Comparison of ENCODE assay signal across 8 cellular contexts in the genomic region with DNA sequence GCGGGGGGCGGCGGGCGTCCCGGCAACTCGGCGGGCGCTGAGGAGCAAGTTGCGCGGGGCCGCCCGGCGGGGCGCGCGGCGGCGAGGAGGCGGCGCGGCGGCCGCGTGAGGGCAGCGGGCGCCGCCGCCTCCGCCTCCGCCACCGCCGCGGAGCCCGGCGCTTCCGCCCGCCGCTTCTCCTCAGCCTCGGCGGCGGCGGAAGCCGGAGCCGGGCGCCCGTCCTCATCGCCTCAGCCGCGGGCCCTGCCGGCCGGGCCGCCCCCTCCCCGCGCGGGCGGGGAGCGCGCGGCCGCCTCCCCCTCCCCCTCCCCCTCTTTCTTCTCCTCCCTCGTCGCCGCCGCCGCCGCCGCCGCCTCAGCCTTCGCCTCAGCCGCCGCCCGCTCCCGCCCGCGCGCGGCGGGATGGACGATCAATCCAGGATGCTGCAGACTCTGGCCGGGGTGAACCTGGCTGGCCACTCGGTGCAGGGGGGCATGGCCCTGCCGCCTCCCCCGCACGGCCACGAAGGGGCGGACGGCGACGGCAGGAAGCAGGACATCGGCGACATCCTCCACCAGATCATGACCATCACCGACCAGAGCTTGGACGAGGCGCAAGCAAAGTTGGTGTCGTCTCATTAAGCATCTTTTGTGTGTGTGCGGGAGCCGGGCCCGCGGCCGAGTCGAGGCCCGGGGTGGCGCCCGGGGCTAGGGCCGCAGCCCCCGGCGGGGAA. TPM values are rescaled to one million over a fixed set of nuclear protein-coding genes. Genes with fewer than 3 reads are reported as not detected.
DNase-seq lines count a peak whose midpoint lies in the region; ATAC-seq lines count a peak whose summit lies in the region.

TSS of gene PBX3 (plus strand) at position 321 of the 712 bp plus-strand sequence.

- ATAC-seq in HG02610 (IDR thresholded peaks at IDR 0.05; ENCODE audit: unreplicated experiment) = peak; percentile 14

- peak within 1 kb of the TSS; percentile 71 to 88 (median 77) for H3K9ac ChIP-seq in subcutaneous abdominal adipose tissue (ENCODE audit: low read length in 5 of 5)

- H3K9me3 ChIP-seq in esophagus (ENCODE audit: control insufficient read depth in 2 of 2, insufficient read depth in 1 of 2, low read depth in 1 of 2, low read length in 1 of 2) = no peaks in the 10 kb centered on the region
- no peaks in the 10 kb centered on the region for H3K9me3 ChIP-seq in muscle layer of duodenum (ENCODE audit: control insufficient read depth in 1 of 2, low read length in 2 of 2)
- no peaks in the 10 kb centered on the region for H3K9me3 ChIP-seq in subcutaneous abdominal adipose tissue (ENCODE audit: control insufficient read depth in 5 of 5, low read length in 5 of 5)

- DNase-seq in DMS 273 (lab: John Stamatoyannopoulos, UW; ENCODE audit: unreplicated experiment) (peak; percentile 84), DMS 273 treated with DMSO at 0.1 percent for 48 hours (lab: John Stamatoyannopoulos, UW) (no peak), NCI-H510A treated with DMSO at 0.1 percent for 48 hours (lab: John Stamatoyannopoulos, UW) (peak; percentile 35), activated T-cell treated with anti-CD3 and anti-CD28 coated beads for 24 hours (ENCODE audit: low read depth) (peak; percentile 30)

- H3K27me3 ChIP-seq in esophagus (ENCODE audit: control insufficient read depth in 1 of 2, insufficient read depth in 2 of 2, low read length in 2 of 2) (no peaks in the 10 kb centered on the region), muscle layer of duodenum (ENCODE audit: low read depth, low read length) (no peaks in the 10 kb centered on the region), subcutaneous abdominal adipose tissue (ENCODE audit: control insufficient read depth in 5 of 5, insufficient read depth in 4 of 5, low read length in 5 of 5) (no peaks in the 10 kb centered on the region)

- H3K27ac ChIP-seq in esophagus (ENCODE audit: low read depth in 2 of 2, low read length in 1 of 2) (peak within 1 kb of the TSS; percentile 90 to 91), muscle layer of duodenum (ENCODE audit: low read length) (peak within 1 kb of the TSS; percentile 89), subcutaneous abdominal adipose tissue (ENCODE audit: low read depth, low read length) (peak within 1 kb of the TSS; percentile 75)

- H3K36me3 ChIP-seq in esophagus (ENCODE audit: control insufficient read depth in 2 of 2, insufficient read depth in 2 of 2, low read length in 1 of 2) (no peaks in the 10 kb centered on the region), muscle layer of duodenum (ENCODE audit: control insufficient read depth in 1 of 2, insufficient read depth in 2 of 2, low read length in 2 of 2) (no peaks in the 10 kb centered on the region), subcutaneous abdominal adipose tissue (ENCODE audit: control insufficient read depth in 5 of 5, insufficient read depth in 5 of 5, low read length in 5 of 5) (no peaks in the 10 kb centered on the region)

- H3K4me3 ChIP-seq in esophagus (ENCODE audit: low read depth in 1 of 2, low read length in 2 of 2) (peak within 1 kb of the TSS; percentile 83 to 88), muscle layer of duodenum (ENCODE audit: low read depth in 1 of 2, low read length in 2 of 2) (peak within 1 kb of the TSS; percentile 93 to 94), subcutaneous abdominal adipose tissue (ENCODE audit: low read depth in 1 of 5, low read length in 5 of 5) (peak within 1 kb of the TSS; percentile 74 to 92 (median 84))

- 0% methylated on average over 64 to 106 of the region's 107 CpGs for WGBS in esophagus, 2 donors

- H3K4me1 ChIP-seq in esophagus (ENCODE audit: control insufficient read depth in 2 of 2, insufficient read depth in 2 of 2, low read length in 1 of 2) = peaks cover 0 to 2% of the 10 kb centered on the region in 2 donors
- H3K4me1 ChIP-seq in muscle layer of duodenum (ENCODE audit: control insufficient read depth in 1 of 2, insufficient read depth in 2 of 2, low read length in 2 of 2) = peaks cover 4 to 6% of the 10 kb centered on the region in 2 donors
- H3K4me1 ChIP-seq in subcutaneous abdominal adipose tissue (ENCODE audit: control insufficient read depth in 5 of 5, insufficient read depth in 5 of 5, low read length in 5 of 5) = peaks cover 3 to 41% (median 27%) of the 10 kb centered on the region in 5 donors

RNA-seq across cellular contexts. Expression of gene PBX3, which starts in this region (rescaled TPM):
- 1 to 10 TPM; 3.5 to 6.9 TPM for polyA plus RNA-seq in esophagus
